ENCODE assay signal across 9 cellular contexts in the genomic region with DNA sequence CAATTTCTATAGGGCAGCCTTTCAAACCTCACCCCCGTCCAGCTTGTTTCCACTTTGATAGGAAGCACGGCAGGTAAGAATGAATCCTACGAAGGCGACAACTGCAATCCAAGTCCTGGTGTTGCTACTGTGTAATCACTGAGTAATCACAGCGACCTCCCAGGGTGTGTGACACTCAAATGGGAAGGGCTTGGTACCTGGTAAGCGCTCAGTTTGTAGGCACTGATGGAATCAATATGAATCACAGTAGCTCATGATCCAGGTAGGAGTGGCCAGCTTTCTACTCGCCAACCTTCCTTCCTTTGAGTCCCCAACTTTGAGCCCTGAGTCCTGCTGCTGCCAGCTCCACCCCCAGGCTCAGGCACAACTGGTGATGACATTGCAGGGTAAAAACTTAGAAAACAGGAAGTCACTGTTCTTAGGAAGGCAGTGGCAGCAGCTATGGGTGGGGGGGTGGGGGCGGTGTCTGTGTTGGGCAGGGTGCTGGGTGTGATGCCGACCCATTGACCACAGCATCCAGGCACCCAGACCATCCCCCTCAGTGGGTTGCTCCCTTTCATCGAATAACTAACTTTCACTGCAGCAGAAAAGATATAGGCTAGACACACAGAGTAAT.
A peak's percentile ranks its signal among the peaks of the same experiment; 100 is the strongest.
DNase-seq lines count a peak whose midpoint lies in the region; ATAC-seq and TF ChIP-seq lines count a peak whose summit lies in the region.
"Had no signal": no experiment of that assay in that cellular context is flagged by ENCODE, and none has a peak within 500 bp of the region (broad histone marks: within the 10 kb centered on the region; RNA-seq: fewer than 3 reads in every experiment).

No MANE protein-coding gene starts in this region.

- H3K27ac Mint-ChIP-seq in naive thymus-derived CD4-positive, alpha-beta T cell: peak overlapping the region; percentile 90 to 99 (median 97)
- no peak overlapping the region for H3K27ac Mint-ChIP-seq in mesothelial cell of epicardium

- H3K9me3 ChIP-seq in naive thymus-derived CD4-positive, alpha-beta T cell (ENCODE audit: control insufficient read depth in 2 of 3, low read length in 3 of 3): no peaks in the 10 kb centered on the region
- H3K9me3 ChIP-seq: tibial artery had no signal

- TF ChIP-seq CTCF in mesothelial cell of epicardium (IDR thresholded peaks at IDR 0.05; ENCODE audit: unreplicated experiment): no peak

- no peaks in the 10 kb centered on the region for H3K27me3 ChIP-seq in naive thymus-derived CD4-positive, alpha-beta T cell (ENCODE audit: control insufficient read depth in 2 of 2, insufficient read depth in 2 of 2, low read length in 2 of 2)
- H3K27me3 ChIP-seq: tibial artery had no signal

- H3K36me3 Mint-ChIP-seq in naive thymus-derived CD4-positive, alpha-beta T cell: peaks cover 4 to 19% (median 6%) of the 10 kb centered on the region in 5 donors
- H3K36me3 Mint-ChIP-seq in mesothelial cell of epicardium: no peaks in the 10 kb centered on the region

- ATAC-seq in HG02884 (IDR thresholded peaks at IDR 0.05; ENCODE audit: unreplicated experiment): peak; percentile 89
- ATAC-seq in naive thymus-derived CD4-positive, alpha-beta T cell: peak; percentile 88

- peak overlapping the region; percentile 72 to 90 (median 82) for H3K4me3 Mint-ChIP-seq in naive thymus-derived CD4-positive, alpha-beta T cell
- H3K4me3 Mint-ChIP-seq in mesothelial cell of epicardium: no peak overlapping the region

- POLR2A ChIA-PET in naive thymus-derived CD4-positive, alpha-beta T cell (lab: Charles Lee): interaction anchor here (0.9 to 11.9 kb wide), 25 partner anchors 10 to 227 kb away, joined by 3 to 281 read pairs (median 8); partner anchors contain the start of genes CD247 and POU2F1

- H3K4me1 Mint-ChIP-seq in naive thymus-derived CD4-positive, alpha-beta T cell: peaks cover 56 to 97% (median 82%) of the 10 kb centered on the region in 7 donors
- H3K4me1 Mint-ChIP-seq in mesothelial cell of epicardium: no peaks in the 10 kb centered on the region

- CTCF ChIA-PET in naive thymus-derived CD4-positive, alpha-beta T cell (lab: Charles Lee): interaction anchor here (0.6 to 2.8 kb wide), 15 partner anchors 9 to 537 kb away, joined by 3 to 40 read pairs (median 3); partner anchors contain the start of gene CD247

- DNase-seq in Daoy (ENCODE audit: low read depth) (peak; percentile 67), RPMI8226 (peak; percentile 84), OCI-M2 (lab: John Stamatoyannopoulos, UW; ENCODE audit: unreplicated experiment) (no peak), GM19240 (ENCODE audit: insufficient read length, low spot score) (no peak), mesothelial cell of epicardium (ENCODE audit: low spot score in 2 of 2, unreplicated experiment in 2 of 2) (no peak)
- peak; percentile 89 for DNase-seq in activated effector memory CD4-positive, alpha-beta T cell treated with anti-CD3 and anti-CD28 coated beads, Interleukin-2, amount 50 U/mL, for 16 hours
- peak; percentile 42 to 91 (median 83) for DNase-seq in naive thymus-derived CD4-positive, alpha-beta T cell

- H3K27ac ChIP-seq in naive thymus-derived CD4-positive, alpha-beta T cell (ENCODE audit: low read depth, low read length): peak overlapping the region; percentile 89
- H3K27ac ChIP-seq: tibial artery had no signal

- peaks cover 0 to 3% (median 0%) of the 10 kb centered on the region in 11 donors for H3K9me3 Mint-ChIP-seq in naive thymus-derived CD4-positive, alpha-beta T cell
- H3K9me3 Mint-ChIP-seq in mesothelial cell of epicardium: no peaks in the 10 kb centered on the region

- peak overlapping the region; percentile 38 for H3K4me3 ChIP-seq in naive thymus-derived CD4-positive, alpha-beta T cell (ENCODE audit: low read length)
- H3K4me3 ChIP-seq: tibial artery had no signal

- intact Hi-C loops in naive thymus-derived CD4-positive, alpha-beta T cell (cut with micrococcal nuclease): loop anchor here (1.0 to 5.0 kb wide), 10 partner anchors 8 to 490 kb away; partner anchors contain the start of genes CD247 (in 1 of the 2), DCAF6 (in 1 of the 2), MPC2 (in 1 of the 2) and POU2F1 (in 1 of the 2)

- peaks cover 0 to 22% (median 9%) of the 10 kb centered on the region in 3 experiments for H3K36me3 ChIP-seq in naive thymus-derived CD4-positive, alpha-beta T cell (ENCODE audit: control insufficient read depth in 2 of 3, insufficient read depth in 3 of 3, low read length in 3 of 3)
- H3K36me3 ChIP-seq: tibial artery had no signal

- no peaks in the 10 kb centered on the region for H3K27me3 Mint-ChIP-seq in naive thymus-derived CD4-positive, alpha-beta T cell
- H3K27me3 Mint-ChIP-seq in mesothelial cell of epicardium (ENCODE audit: low read depth): peaks cover 23% of the 10 kb centered on the region

- peaks cover 71 to 83% of the 10 kb centered on the region in 2 donors for H3K4me1 ChIP-seq in naive thymus-derived CD4-positive, alpha-beta T cell (ENCODE audit: control insufficient read depth in 2 of 2, insufficient read depth in 2 of 2, low read length in 2 of 2)
- H3K4me1 ChIP-seq: tibial artery had no signal

Comparison
In these comparisons a context has a peak if more than half of its experiments do, and no peak if none do; other contexts are left out.
1. DNase-seq: peak in Daoy (single experiment), RPMI8226 (single experiment), activated effector memory CD4-positive, alpha-beta T cell treated with anti-CD3 and anti-CD28 coated beads, Interleukin-2, amount 50 U/mL, for 16 hours (single experiment) and naive thymus-derived CD4-positive, alpha-beta T cell (9 of 9); none in OCI-M2 (single experiment), GM19240 (single experiment) and mesothelial cell of epicardium (0 of 2).